24 cellular contexts compared by ENCODE assay signal in genomic region chr9:113515862-113516261, GRCh38. TPM values are rescaled to one million over a fixed set of nuclear protein-coding genes. Genes with fewer than 3 reads are reported as not detected.
A peak's percentile ranks its signal among the peaks of the same experiment; 100 is the strongest.
DNase-seq lines count a peak whose midpoint lies in the region; ATAC-seq, FAIRE-seq and TF ChIP-seq lines count a peak whose summit lies in the region.
"Had no signal": no experiment of that assay in that cellular context is flagged by ENCODE, and none has a peak within 500 bp of the region (broad histone marks: within the 10 kb centered on the region; RNA-seq: fewer than 3 reads in every experiment).

No MANE protein-coding gene starts in this region.

- no peak overlapping the region for H2AFZ ChIP-seq in hepatocyte

- POLR2A ChIA-PET in activated CD8-positive, alpha-beta T cell treated with anti-CD3 and anti-CD28 coated beads, Interleukin-2, amount 10 ng/mL, durations not matched to agents 7 days and 5 days (lab: Charles Lee) = interaction anchor here (2.3 to 4.3 kb wide), 2 partner anchors 65 to 105 kb away, joined by 9 to 49 read pairs; partner anchors contain the start of genes C9orf43 and POLE3

- no peaks in the 10 kb centered on the region for H3K27me3 ChIP-seq in hepatocyte
- H3K27me3 ChIP-seq: brain microvascular endothelial cell, right lobe of liver had no signal

- no peaks in the 10 kb centered on the region for H3K27me3 Mint-ChIP-seq in activated naive CD4-positive, alpha-beta T cell treated with anti-CD3 and anti-CD28 coated beads, Interleukin-2, amount 50 U/mL, for 24 hours
- no peaks in the 10 kb centered on the region for H3K27me3 Mint-ChIP-seq in activated CD8-positive, alpha-beta T cell treated with anti-CD3 and anti-CD28 coated beads, Interleukin-2, amount 10 ng/mL, durations not matched to agents 7 days and 5 days (ENCODE audit: low read depth)
- no peaks in the 10 kb centered on the region for H3K27me3 Mint-ChIP-seq in stimulated activated memory B cell treated with anti-CD40 and anti-IgM and Interleukin-4, amounts not matched to agents 10 μg/mL and 1 μg/mL and 100 μg/mL, for 72 hours

- no peak for TF ChIP-seq POLR2A in H54 (IDR thresholded peaks at IDR 0.05; ENCODE audit: low read depth, low read length)

- no peaks in the 10 kb centered on the region for H3K9me3 Mint-ChIP-seq in activated naive CD4-positive, alpha-beta T cell treated with anti-CD3 and anti-CD28 coated beads, Interleukin-2, amount 50 U/mL, for 24 hours
- H3K9me3 Mint-ChIP-seq in activated CD8-positive, alpha-beta T cell treated with anti-CD3 and anti-CD28 coated beads, Interleukin-2, amount 10 ng/mL, durations not matched to agents 7 days and 5 days (ENCODE audit: insufficient read depth) = no peaks in the 10 kb centered on the region
- H3K9me3 Mint-ChIP-seq in stimulated activated memory B cell treated with anti-CD40 and anti-IgM and Interleukin-4, amounts not matched to agents 10 μg/mL and 1 μg/mL and 100 μg/mL, for 72 hours = no peaks in the 10 kb centered on the region
- H3K9me3 Mint-ChIP-seq: activated T-helper 1 cell treated with anti-CD3 and anti-CD28 coated beads, Interleukin-12 subunit alpha, Interleukin-12 subunit beta, Interleukin-2, Interleukin-4 antibody, amounts not matched to agents 30 ng/mL and 10 ng/mL and 1 ng/mL, durations not matched to agents 14 hours and 24 hours and 36 hours; HFFc6 had no signal

- no peak for TF ChIP-seq CTCF in hepatocyte (IDR thresholded peaks at IDR 0.05; ENCODE audit: poor library complexity)

- no peak for FAIRE-seq in H54 (lab: Jason Lieb, UNC)
- FAIRE-seq: HTR-8/SVneo had no signal

- peaks cover 94% of the 10 kb centered on the region for H3K4me1 Mint-ChIP-seq in activated naive CD4-positive, alpha-beta T cell treated with anti-CD3 and anti-CD28 coated beads, Interleukin-2, amount 50 U/mL, for 24 hours
- H3K4me1 Mint-ChIP-seq in activated CD8-positive, alpha-beta T cell treated with anti-CD3 and anti-CD28 coated beads, Interleukin-2, amount 10 ng/mL, durations not matched to agents 7 days and 5 days (ENCODE audit: low read depth) = peaks cover 90% of the 10 kb centered on the region
- H3K4me1 Mint-ChIP-seq in stimulated activated memory B cell treated with anti-CD40 and anti-IgM and Interleukin-4, amounts not matched to agents 10 μg/mL and 1 μg/mL and 100 μg/mL, for 72 hours = peaks cover 60% of the 10 kb centered on the region

- H3K9me3 ChIP-seq in hepatocyte (ENCODE audit: low read depth) = no peaks in the 10 kb centered on the region
- H3K9me3 ChIP-seq: BLaER1 treated with 17β-estradiol and CSF1 and Interleukin-3, amounts not matched to agents 10 nM and 100 nM; right lobe of liver had no signal

- H3K4me2 ChIP-seq in hepatocyte = no peak overlapping the region

- no peak overlapping the region for H3K4me3 ChIP-seq in hepatocyte
- H3K4me3 ChIP-seq: BLaER1 treated with 17β-estradiol and CSF1 and Interleukin-3, amounts not matched to agents 10 nM and 100 nM; coronary artery; right lobe of liver had no signal

- H3K36me3 ChIP-seq in hepatocyte (replicated peaks; ENCODE audit: insufficient read depth, low read depth) = no peaks in the 10 kb centered on the region
- H3K36me3 ChIP-seq: BLaER1 treated with 17β-estradiol and CSF1 and Interleukin-3, amounts not matched to agents 10 nM and 100 nM; brain microvascular endothelial cell had no signal

- peak overlapping the region; percentile 35 for H3K27ac ChIP-seq in hepatocyte
- H3K27ac ChIP-seq: brain microvascular endothelial cell, coronary artery, right lobe of liver had no signal

- H3K9me2 ChIP-seq in hepatocyte (replicated peaks; ENCODE audit: insufficient read depth) = no peaks in the 10 kb centered on the region

- no peaks in the 10 kb centered on the region for H3K79me2 ChIP-seq in hepatocyte

- peaks cover 2% of the 10 kb centered on the region for H3K36me3 Mint-ChIP-seq in activated naive CD4-positive, alpha-beta T cell treated with anti-CD3 and anti-CD28 coated beads, Interleukin-2, amount 50 U/mL, for 24 hours
- peaks cover 26% of the 10 kb centered on the region for H3K36me3 Mint-ChIP-seq in activated CD8-positive, alpha-beta T cell treated with anti-CD3 and anti-CD28 coated beads, Interleukin-2, amount 10 ng/mL, durations not matched to agents 7 days and 5 days (ENCODE audit: low read depth)
- H3K36me3 Mint-ChIP-seq in stimulated activated memory B cell treated with anti-CD40 and anti-IgM and Interleukin-4, amounts not matched to agents 10 μg/mL and 1 μg/mL and 100 μg/mL, for 72 hours = no peaks in the 10 kb centered on the region

- WGBS in hepatocyte (ENCODE audit: low lambda C conversion rate, missing lambda C conversion rate) = 61% methylated on average over 4 of the region's 4 CpGs

- CTCF ChIA-PET in activated CD8-positive, alpha-beta T cell treated with anti-CD3 and anti-CD28 coated beads, Interleukin-2, amount 10 ng/mL, durations not matched to agents 7 days and 5 days (lab: Charles Lee) = interaction anchor here (1.0 to 13.6 kb wide), 3 partner anchors 65 to 140 kb away, joined by 3 to 154 read pairs (median 5); partner anchors contain the start of gene ALAD

- peak overlapping the region; percentile 84 for H3K27ac Mint-ChIP-seq in activated naive CD4-positive, alpha-beta T cell treated with anti-CD3 and anti-CD28 coated beads, Interleukin-2, amount 50 U/mL, for 24 hours
- peak overlapping the region; percentile 45 for H3K27ac Mint-ChIP-seq in activated CD8-positive, alpha-beta T cell treated with anti-CD3 and anti-CD28 coated beads, Interleukin-2, amount 10 ng/mL, durations not matched to agents 7 days and 5 days
- H3K27ac Mint-ChIP-seq in stimulated activated memory B cell treated with anti-CD40 and anti-IgM and Interleukin-4, amounts not matched to agents 10 μg/mL and 1 μg/mL and 100 μg/mL, for 72 hours = peak overlapping the region; percentile 81
- H3K27ac Mint-ChIP-seq: HFFc6 had no signal

- no peak for DNase-seq in activated naive CD4-positive, alpha-beta T cell treated with anti-CD3 and anti-CD28 coated beads, Interleukin-2, amount 50 U/mL, for 16 hours
- DNase-seq in activated CD8-positive, alpha-beta T cell treated with anti-CD3 and anti-CD28 coated beads, Interleukin-2, amount 10 ng/mL, durations not matched to agents 7 days and 5 days = no peak
- DNase-seq in hepatocyte (ENCODE audit: low spot score) (no peak), NCI-H748 treated with DMSO at 0.1 percent for 48 hours (lab: John Stamatoyannopoulos, UW) (no peak), H54 (ENCODE audit: insufficient read length, low spot score) (no peak)
- DNase-seq: brain microvascular endothelial cell; DMS153; HFFc6; Karpas-422; NCI-H187; NCI-H526; right lobe of liver; RPMI8226; stimulated activated CD8-positive, alpha-beta memory T cell treated with anti-CD3 and anti-CD28 coated beads, Interleukin-4, amount 100 ng/mL, for 48 hours; substantia nigra; T1000 had no signal

- peaks cover 19% of the 10 kb centered on the region for H3K4me1 ChIP-seq in hepatocyte (ENCODE audit: insufficient read depth)

- no peaks in the 10 kb centered on the region for H4K20me1 ChIP-seq in hepatocyte (ENCODE audit: insufficient read depth, poor library complexity, severe bottlenecking)
- H4K20me1 ChIP-seq: BLaER1 treated with 17β-estradiol and CSF1 and Interleukin-3, amounts not matched to agents 10 nM and 100 nM had no signal

- ATAC-seq in activated CD8-positive, alpha-beta T cell treated with anti-CD3 and anti-CD28 coated beads, Interleukin-2, amount 10 ng/mL, durations not matched to agents 7 days and 5 days = no peak
- no peak for ATAC-seq in stimulated activated memory B cell treated with anti-CD40 and anti-IgM and Interleukin-4, amounts not matched to agents 10 μg/mL and 1 μg/mL and 100 μg/mL, for 72 hours
- no peak for ATAC-seq in HG02870 (IDR thresholded peaks at IDR 0.05; ENCODE audit: unreplicated experiment)
- ATAC-seq: left lobe of liver, right lobe of liver had no signal

- no peak overlapping the region for H3K4me3 Mint-ChIP-seq in activated naive CD4-positive, alpha-beta T cell treated with anti-CD3 and anti-CD28 coated beads, Interleukin-2, amount 50 U/mL, for 24 hours
- no peak overlapping the region for H3K4me3 Mint-ChIP-seq in activated CD8-positive, alpha-beta T cell treated with anti-CD3 and anti-CD28 coated beads, Interleukin-2, amount 10 ng/mL, durations not matched to agents 7 days and 5 days
- no peak overlapping the region for H3K4me3 Mint-ChIP-seq in stimulated activated memory B cell treated with anti-CD40 and anti-IgM and Interleukin-4, amounts not matched to agents 10 μg/mL and 1 μg/mL and 100 μg/mL, for 72 hours
- H3K4me3 Mint-ChIP-seq: activated T-helper 1 cell treated with anti-CD3 and anti-CD28 coated beads, Interleukin-12 subunit alpha, Interleukin-12 subunit beta, Interleukin-2, Interleukin-4 antibody, amounts not matched to agents 30 ng/mL and 10 ng/mL and 1 ng/mL, durations not matched to agents 14 hours and 24 hours and 36 hours; HFFc6 had no signal

RNA-seq across cellular contexts. Expression of gene RGS3, which starts 52.3 kb away (rescaled TPM):
- 10 to 100 TPM; 68.9 to 77.2 TPM for total RNA-seq in activated CD8-positive, alpha-beta T cell treated with anti-CD3 and anti-CD28 coated beads, Interleukin-2, amount 10 ng/mL, durations not matched to agents 7 days and 5 days
- total RNA-seq in hepatocyte = 47.0 and 48.0 TPM in 2 replicates
- 62.7 and 78.2 TPM in 2 replicates for polyA plus RNA-seq in hepatocyte
